In genomic region chr14:89013098-89013504, GRCh38 we compare ENCODE assay signal across 9 cellular contexts.
A peak's percentile ranks its signal among the peaks of the same experiment; 100 is the strongest.
DNase-seq lines count a peak whose midpoint lies in the region; ATAC-seq and TF ChIP-seq lines count a peak whose summit lies in the region.
"Had no signal": no experiment of that assay in that cellular context is flagged by ENCODE, and none has a peak within 500 bp of the region (broad histone marks: within the 10 kb centered on the region; RNA-seq: fewer than 3 reads in every experiment).

No MANE protein-coding gene starts in this region.

- no peaks in the 10 kb centered on the region for H3F3A ChIP-seq in smooth muscle cell (ENCODE audit: low read depth)

- 74% methylated on average over 7 of the region's 7 CpGs for WGBS in smooth muscle cell (ENCODE audit: low lambda C conversion rate)

- no peaks in the 10 kb centered on the region for H3K4me1 ChIP-seq in smooth muscle cell (ENCODE audit: low read depth)
- H3K4me1 ChIP-seq: gastrocnemius medialis had no signal

- no peaks in the 10 kb centered on the region for H3K27me3 ChIP-seq in smooth muscle cell (ENCODE audit: low read depth)
- H3K27me3 ChIP-seq: gastrocnemius medialis had no signal

- H3K4me3 ChIP-seq in cardiac fibroblast (replicated peaks in 1 of 2; ENCODE audit: low read depth in 2 of 2, low read length in 2 of 2) (no peak overlapping the region), smooth muscle cell (peak overlapping the region; percentile 21)
- H3K4me3 ChIP-seq: gastrocnemius medialis had no signal

- H4K20me1 ChIP-seq in smooth muscle cell (ENCODE audit: low read depth), result no peaks in the 10 kb centered on the region

- H3K36me3 ChIP-seq in smooth muscle cell (ENCODE audit: low read depth), result no peaks in the 10 kb centered on the region
- H3K36me3 ChIP-seq: gastrocnemius medialis had no signal

- TF ChIP-seq CTCF in cardiac fibroblast (IDR thresholded peaks at IDR 0.05; ENCODE audit: low read depth, low read length) (peak; percentile 53), smooth muscle cell (IDR thresholded peaks at IDR 0.05; ENCODE audit: borderline replicate concordance, insufficient read depth, poor library complexity, severe bottlenecking) (peak; percentile 20)

- H3K4me2 ChIP-seq in smooth muscle cell, result no peak overlapping the region

- H3K9ac ChIP-seq in smooth muscle cell (ENCODE audit: low read depth), result no peak overlapping the region

- H2AFZ ChIP-seq in smooth muscle cell (ENCODE audit: low read depth), result no peak overlapping the region

- no peak for ATAC-seq in GM21360 (IDR thresholded peaks at IDR 0.05; ENCODE audit: unreplicated experiment)
- ATAC-seq: gastrocnemius medialis had no signal

- H3K27ac ChIP-seq in smooth muscle cell (ENCODE audit: low read depth), result no peak overlapping the region
- H3K27ac ChIP-seq: gastrocnemius medialis had no signal

- H3K79me2 ChIP-seq in smooth muscle cell (ENCODE audit: low read depth), result no peaks in the 10 kb centered on the region

- H3K9me3 ChIP-seq in smooth muscle cell (replicated peaks; ENCODE audit: low read depth), result no peaks in the 10 kb centered on the region
- H3K9me3 ChIP-seq: gastrocnemius medialis had no signal

- peak; percentile 36 to 42 for DNase-seq in activated T-cell treated with anti-CD3 and anti-CD28 coated beads, Interleukin-2, amount 50 U/mL, for 48 hours
- DNase-seq in activated T-cell treated with anti-CD3 and anti-CD28 coated beads, Interleukin-2, amount 50 U/mL, for 1 hour, result no peak
- DNase-seq in NCI-H460 (ENCODE audit: extremely low read depth, low read depth) (peak; percentile 33), cardiac fibroblast (ENCODE audit: low read depth in 2 of 2) (peak; percentile 26 to 62), smooth muscle cell (lab: John Stamatoyannopoulos, UW; ENCODE audit: unreplicated experiment) (no peak), activated gamma-delta T cell treated with Interleukin-2 at 50 U/mL for 16 hours (no peak), NCI-H1694 (lab: John Stamatoyannopoulos, UW) (no peak)
- DNase-seq: gastrocnemius medialis had no signal

Comparison
In these comparisons a context has a peak if more than half of its experiments do, and no peak if none do; other contexts are left out.
1. DNase-seq: peak in activated T-cell treated with anti-CD3 and anti-CD28 coated beads, Interleukin-2, amount 50 U/mL, for 48 hours (2 of 2), NCI-H460 (single experiment) and cardiac fibroblast (2 of 2); none in activated T-cell treated with anti-CD3 and anti-CD28 coated beads, Interleukin-2, amount 50 U/mL, for 1 hour (single experiment), smooth muscle cell (single experiment), activated gamma-delta T cell treated with Interleukin-2 at 50 U/mL for 16 hours (single experiment) and NCI-H1694 (single experiment).